9 cellular contexts compared by ENCODE assay signal in genomic region chr12:55828357-55828756, GRCh38. TPM values are rescaled to one million over a fixed set of nuclear protein-coding genes. Genes with fewer than 3 reads are reported as not detected.
DNase-seq lines count a peak whose midpoint lies in the region; ATAC-seq and TF ChIP-seq lines count a peak whose summit lies in the region.
"Had no signal": no experiment of that assay in that cellular context is flagged by ENCODE, and none has a peak within 500 bp of the region (broad histone marks: within the 10 kb centered on the region; RNA-seq: fewer than 3 reads in every experiment).

No MANE protein-coding gene starts in this region.

- peaks cover 48% of the 10 kb centered on the region for H3K4me1 ChIP-seq in DOHH2 (ENCODE audit: control insufficient read depth, low read length)
- peaks cover 24% of the 10 kb centered on the region for H3K4me1 ChIP-seq in Panc1 (ENCODE audit: control insufficient read depth, insufficient read depth, low read length)
- H3K4me1 ChIP-seq in trophoblast cell (ENCODE audit: control insufficient read depth in 1 of 2, insufficient read depth in 2 of 2, low read length in 2 of 2), result peaks cover 15 to 19% of the 10 kb centered on the region in 2 experiments

- H3K4me3 ChIP-seq in DOHH2 (ENCODE audit: low read length) (peak overlapping the region; percentile 96), Panc1 (ENCODE audit: low read depth in 2 of 2, low read length in 2 of 2) (peak overlapping the region; percentile 75 to 92), epithelial cell of esophagus (ENCODE audit: low read length) (peak overlapping the region; percentile 63), trophoblast cell (ENCODE audit: low read depth, low read length) (no peak overlapping the region)

- BruUV-seq in Panc1 (replicated peaks; lab: Mats Ljungman, UMichigan), result no TSS peak

- peaks cover 29% of the 10 kb centered on the region for H3F3A ChIP-seq in DOHH2 (ENCODE audit: control insufficient read depth, insufficient read depth)

- H3K27ac ChIP-seq in DOHH2 (ENCODE audit: low read depth, low read length) (peak overlapping the region; percentile 78), Panc1 (ENCODE audit: low read length) (peak overlapping the region; percentile 96), trophoblast cell (ENCODE audit: low read depth, low read length) (no peak overlapping the region)

- peak overlapping the region; percentile 68 for H3K18ac ChIP-seq in trophoblast cell (ENCODE audit: low read length)

- H3K9me2 ChIP-seq in DOHH2 (replicated peaks; ENCODE audit: control insufficient read depth, low read length), result no peaks in the 10 kb centered on the region

- H4K8ac ChIP-seq in trophoblast cell (ENCODE audit: low read depth, low read length), result no peak overlapping the region

- H3K14ac ChIP-seq in trophoblast cell (ENCODE audit: low read length), result no peak overlapping the region

- H3K36me3 ChIP-seq in DOHH2 (ENCODE audit: control insufficient read depth, low read length) (peaks cover 55% of the 10 kb centered on the region), Panc1 (ENCODE audit: control insufficient read depth, insufficient read depth, low read length) (peaks cover 6% of the 10 kb centered on the region; the same call in 1 of the 2 replicates), trophoblast cell (ENCODE audit: control insufficient read depth in 1 of 2, insufficient read depth in 2 of 2, low read length in 2 of 2) (peaks cover 8 to 9% of the 10 kb centered on the region in 2 experiments)

- peak overlapping the region; percentile 71 for H4K12ac ChIP-seq in trophoblast cell (ENCODE audit: low read depth, low read length)

- WGBS in trophoblast cell (ENCODE audit: extremely low coverage, insufficient coverage, insufficient read length), result no CpG with 5 or more reads among the region's 5 CpGs

- no peak overlapping the region for H2BK120ac ChIP-seq in trophoblast cell (ENCODE audit: insufficient read depth, low read length, poor library complexity)

- H4K20me1 ChIP-seq in DOHH2 (ENCODE audit: control insufficient read depth, insufficient read depth, low read depth, low read length), result no peaks in the 10 kb centered on the region

- H2AK5ac ChIP-seq in trophoblast cell (ENCODE audit: low read length), result peak overlapping the region; percentile 15

- no peak overlapping the region for H2BK5ac ChIP-seq in trophoblast cell (ENCODE audit: low read depth, low read length, poor library complexity)

- H3K9me3 ChIP-seq in DOHH2 (ENCODE audit: control insufficient read depth, insufficient read depth, low read length) (no peaks in the 10 kb centered on the region), Panc1 (ENCODE audit: control insufficient read depth, insufficient read depth, low read depth, low read length) (no peaks in the 10 kb centered on the region), trophoblast cell (ENCODE audit: insufficient read depth, low read depth, low read length) (no peaks in the 10 kb centered on the region)

- H3K4ac ChIP-seq in trophoblast cell (ENCODE audit: low read depth, low read length), result no peak overlapping the region

- intact Hi-C loops in Panc1 (cut with micrococcal nuclease; ENCODE audit: unreplicated experiment), result loop anchor here (2.0 kb wide), 1 partner anchor 98 kb away; the partner anchor contains the start of gene PYM1

- H3K79me1 ChIP-seq in trophoblast cell (ENCODE audit: low read length), result peaks cover 15% of the 10 kb centered on the region

- H3K79me2 ChIP-seq in DOHH2 (ENCODE audit: control insufficient read depth, low read length) (peaks cover 69% of the 10 kb centered on the region), trophoblast cell (ENCODE audit: control insufficient read depth, insufficient read depth, low read length, poor library complexity) (peaks cover 9% of the 10 kb centered on the region)

- ATAC-seq in Panc1 (no peak), HG03378 (IDR thresholded peaks at IDR 0.05; ENCODE audit: unreplicated experiment) (no peak)

- in situ Hi-C loops in Panc1 (cut with HindIII; ENCODE audit: low pct_unique_long_range_greater_than_20kb, low sequenced_read_pairs), result no loop called here

- no peak overlapping the region for H2AFZ ChIP-seq in trophoblast cell (ENCODE audit: insufficient read depth, low read length, poor library complexity)

- no peak overlapping the region for H4K91ac ChIP-seq in trophoblast cell (ENCODE audit: low read depth, low read length)

- peak overlapping the region; percentile 50 for H3K9ac ChIP-seq in trophoblast cell (ENCODE audit: low read length)

- no peak overlapping the region for H2BK12ac ChIP-seq in trophoblast cell (ENCODE audit: low read length)

- H3K23ac ChIP-seq in trophoblast cell (ENCODE audit: low read length), result no peak overlapping the region

- H3K4me2 ChIP-seq in DOHH2 (ENCODE audit: low read length) (peak overlapping the region; percentile 93), trophoblast cell (ENCODE audit: low read length) (peak overlapping the region; percentile 74)

- CTCF ChIA-PET in Panc1 (lab: Charles Lee), result no interaction called here

- no peak for DNase-seq in Panc1 (ENCODE audit: low read depth, low spot score)
- DNase-seq in epithelial cell of esophagus (ENCODE audit: low read depth), result no peak
- no peak for DNase-seq in trophoblast cell
- DNase-seq in germinal center (ENCODE audit: low spot score), result no peak
- no peak for DNase-seq in pons (ENCODE audit: low spot score)
- no peak for DNase-seq in H4 (ENCODE audit: low spot score)
- DNase-seq: small intestine had no signal

- POLR2A ChIA-PET in Panc1 (lab: Charles Lee), result interaction anchor here (0.9 to 1.0 kb wide), 2 partner anchors 130 to 1924 kb away, joined by 10 to 12 read pairs; partner anchors contain the start of gene CDK4

- H3K27me3 ChIP-seq in DOHH2 (ENCODE audit: control insufficient read depth, low read length), result no peaks in the 10 kb centered on the region
- H3K27me3 ChIP-seq in Panc1 (ENCODE audit: control insufficient read depth, insufficient read depth, low read length), result no peaks in the 10 kb centered on the region
- no peaks in the 10 kb centered on the region for H3K27me3 ChIP-seq in trophoblast cell (ENCODE audit: insufficient read depth, low read length)

- TF ChIP-seq CTCF in DOHH2 (IDR thresholded peaks at IDR 0.05; ENCODE audit: low read depth, low read length, poor library complexity, severe bottlenecking) (no peak), Panc1 (IDR thresholded peaks at IDR 0.05) (no peak), epithelial cell of esophagus (IDR thresholded peaks at IDR 0.05; ENCODE audit: insufficient read depth, low read depth, low read length, missing control alignments) (no peak)

RNA-seq across cellular contexts. Expression of gene DNAJC14, which starts 1.0 kb away (rescaled TPM):
- 51.9 TPM for total RNA-seq in Panc1 (2021; ENCODE audit: unreplicated experiment)
- polyA plus RNA-seq in Panc1 (2012; ENCODE audit: insufficient read length), result 33.6 TPM
- 18.9 and 19.5 TPM in 2 replicates for polyA plus RNA-seq in trophoblast cell (2013)
- total RNA-seq in H4 (2014; rRNA removed; shearing (Covaris generic)), result 35.6 and 43.6 TPM in 2 replicates

RNA-seq across cellular contexts. Expression of gene ORMDL2, which starts 10.5 kb away (rescaled TPM):
- 59.6 TPM for total RNA-seq in Panc1 (2021; ENCODE audit: unreplicated experiment)
- polyA plus RNA-seq in Panc1 (2012; ENCODE audit: insufficient read length), result 64.5 TPM
- 105 and 118 TPM in 2 replicates for polyA plus RNA-seq in trophoblast cell (2013)
- total RNA-seq in H4 (2014; rRNA removed; shearing (Covaris generic)), result 35.9 and 37.2 TPM in 2 replicates

RNA-seq across cellular contexts. Expression of gene SARNP, which starts 10.8 kb away (rescaled TPM):
- 69.3 TPM for total RNA-seq in Panc1 (2021; ENCODE audit: unreplicated experiment)
- 51.9 TPM for polyA plus RNA-seq in Panc1 (2012; ENCODE audit: insufficient read length)
- 174 and 182 TPM in 2 replicates for polyA plus RNA-seq in trophoblast cell (2013)
- 131 and 170 TPM in 2 replicates for total RNA-seq in H4 (2014; rRNA removed; shearing (Covaris generic))

RNA-seq across cellular contexts. Expression of gene MMP19, which starts 14.4 kb away (rescaled TPM):
- 0.05 TPM for total RNA-seq in Panc1 (2021; ENCODE audit: unreplicated experiment)
- polyA plus RNA-seq in Panc1 (2012; ENCODE audit: insufficient read length), result not detected
- 5.1 and 5.4 TPM in 2 replicates for polyA plus RNA-seq in trophoblast cell (2013)
- total RNA-seq in H4 (2014; rRNA removed; shearing (Covaris generic)), result 0.37 and 2.0 TPM in 2 replicates
